8 cellular contexts compared by ENCODE assay signal in the genomic region with DNA sequence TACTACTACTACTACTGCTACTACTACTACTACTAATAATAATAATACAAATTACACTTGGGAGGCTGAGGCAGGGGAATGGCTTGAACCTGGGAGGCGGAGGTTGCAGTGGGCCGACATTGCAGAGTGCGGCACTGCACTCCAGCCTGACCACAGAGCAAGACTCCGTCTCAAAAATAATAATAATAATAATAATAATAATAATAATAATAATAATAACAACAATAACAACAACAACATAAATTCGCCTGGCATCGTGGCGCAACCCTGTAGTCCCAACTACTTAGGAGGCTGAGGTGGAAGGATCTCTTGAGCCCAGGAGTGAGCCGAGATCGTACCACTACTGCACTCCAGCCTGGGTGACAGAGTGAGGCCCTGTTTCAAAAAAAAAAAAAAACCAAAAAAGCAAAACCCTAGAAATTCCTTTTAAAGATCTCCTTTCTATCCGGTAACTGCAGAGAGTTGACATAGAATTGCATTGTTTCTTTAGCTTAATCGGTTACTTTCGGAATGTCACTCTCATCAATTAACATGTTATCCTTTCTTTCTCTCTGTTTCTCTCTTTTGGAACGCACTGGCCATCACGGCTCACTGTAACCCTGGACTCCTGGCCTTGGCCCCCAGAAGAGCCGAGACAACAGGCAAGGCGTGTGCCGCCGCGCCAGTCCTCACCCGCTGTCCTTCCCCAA. TPM values are rescaled to one million over a fixed set of nuclear protein-coding genes. Genes with fewer than 3 reads are reported as not detected.
DNase-seq lines count a peak whose midpoint lies in the region; ATAC-seq and TF ChIP-seq lines count a peak whose summit lies in the region.

No MANE protein-coding gene starts in this region.

- peaks cover 5 to 29% (median 12%) of the 10 kb centered on the region in 4 donors for H3K4me1 Mint-ChIP-seq in CD4-positive, CD25-positive, alpha-beta regulatory T cell
- peaks cover 13 to 24% of the 10 kb centered on the region in 2 donors for H3K4me1 Mint-ChIP-seq in effector memory CD8-positive, alpha-beta T cell (ENCODE audit: low read depth in 2 of 2)

- peaks cover 30% of the 10 kb centered on the region for H3K4me1 ChIP-seq in CD4-positive, CD25-positive, alpha-beta regulatory T cell (ENCODE audit: control insufficient read depth, insufficient read depth, low read length, poor library complexity, severe bottlenecking)
- H3K4me1 ChIP-seq in MM.1S (ENCODE audit: low read length) = peaks cover 6% of the 10 kb centered on the region; the same call in 1 of the 2 replicates
- peaks cover 5% of the 10 kb centered on the region for H3K4me1 ChIP-seq in neuron (ENCODE audit: insufficient read depth, low read length)

- no peaks in the 10 kb centered on the region for H3K79me2 ChIP-seq in MM.1S (ENCODE audit: low read length)

- H3K9me3 Mint-ChIP-seq in CD4-positive, CD25-positive, alpha-beta regulatory T cell = no peaks in the 10 kb centered on the region
- no peaks in the 10 kb centered on the region for H3K9me3 Mint-ChIP-seq in effector memory CD8-positive, alpha-beta T cell

- no peaks in the 10 kb centered on the region for H3K27me3 ChIP-seq in CD4-positive, CD25-positive, alpha-beta regulatory T cell (ENCODE audit: control insufficient read depth, insufficient read depth, low read length)
- H3K27me3 ChIP-seq in MM.1S (replicated peaks; ENCODE audit: insufficient read depth, low read length) (no peaks in the 10 kb centered on the region), neuron (ENCODE audit: insufficient read depth, low read length) (no peaks in the 10 kb centered on the region)

- no peak for TF ChIP-seq CTCF in MM.1S (IDR thresholded peaks at IDR 0.05; ENCODE audit: low read length)

- DNase-seq in CD4-positive, CD25-positive, alpha-beta regulatory T cell = no peak
- DNase-seq in MM.1S (no peak), DMS 273 (lab: John Stamatoyannopoulos, UW; ENCODE audit: unreplicated experiment) (no peak), dermis blood vessel endothelial cell (no peak)
- DNase-seq in effector memory CD8-positive, alpha-beta T cell = no peak

- H3K9ac ChIP-seq in MM.1S (ENCODE audit: low read length) = peak overlapping the region; percentile 85

- no peaks in the 10 kb centered on the region for H3K27me3 Mint-ChIP-seq in CD4-positive, CD25-positive, alpha-beta regulatory T cell
- no peaks in the 10 kb centered on the region for H3K27me3 Mint-ChIP-seq in effector memory CD8-positive, alpha-beta T cell

- H3K36me3 Mint-ChIP-seq in CD4-positive, CD25-positive, alpha-beta regulatory T cell = no peaks in the 10 kb centered on the region
- peaks cover 23% of the 10 kb centered on the region for H3K36me3 Mint-ChIP-seq in effector memory CD8-positive, alpha-beta T cell (ENCODE audit: insufficient read depth)

- no peaks in the 10 kb centered on the region for H3K9me3 ChIP-seq in CD4-positive, CD25-positive, alpha-beta regulatory T cell (ENCODE audit: control insufficient read depth in 2 of 2, low read length in 2 of 2)
- no peaks in the 10 kb centered on the region for H3K9me3 ChIP-seq in MM.1S (replicated peaks; ENCODE audit: insufficient read depth, low read length)
- H3K9me3 ChIP-seq in neuron (ENCODE audit: low read length) = no peaks in the 10 kb centered on the region

- peak overlapping the region; percentile 76 to 88 (median 80) for H3K27ac Mint-ChIP-seq in CD4-positive, CD25-positive, alpha-beta regulatory T cell
- H3K27ac Mint-ChIP-seq in effector memory CD8-positive, alpha-beta T cell = peak overlapping the region; percentile 90 to 100

- peak overlapping the region; percentile 84 to 91 (median 88) for H3K4me3 Mint-ChIP-seq in CD4-positive, CD25-positive, alpha-beta regulatory T cell
- H3K4me3 Mint-ChIP-seq in effector memory CD8-positive, alpha-beta T cell = peak overlapping the region; percentile 79 to 82

- no peaks in the 10 kb centered on the region for H3K9me2 ChIP-seq in MM.1S (replicated peaks; ENCODE audit: insufficient read depth, low read length)

- no peaks in the 10 kb centered on the region for H4K20me1 ChIP-seq in MM.1S (ENCODE audit: insufficient read depth, low read length)

- no peaks in the 10 kb centered on the region for H3K36me3 ChIP-seq in CD4-positive, CD25-positive, alpha-beta regulatory T cell (ENCODE audit: control insufficient read depth, insufficient read depth, low read length)
- H3K36me3 ChIP-seq in MM.1S (replicated peaks; ENCODE audit: insufficient read depth, low read length) (no peaks in the 10 kb centered on the region), neuron (ENCODE audit: insufficient read depth, low read length) (peaks cover 7% of the 10 kb centered on the region)

- peak overlapping the region; percentile 98 for H3K4me2 ChIP-seq in MM.1S (ENCODE audit: low read depth, low read length)

- H3F3A ChIP-seq in MM.1S (ENCODE audit: insufficient read depth, low read length) = peaks cover 10% of the 10 kb centered on the region

- H3K27ac ChIP-seq in CD4-positive, CD25-positive, alpha-beta regulatory T cell (ENCODE audit: insufficient read depth, low read length, poor library complexity, severe bottlenecking) = peak overlapping the region; percentile 100
- H3K27ac ChIP-seq in MM.1S (ENCODE audit: low read length) = peak overlapping the region; percentile 65; the same call in 1 of the 2 replicates

- ATAC-seq in CD4-positive, CD25-positive, alpha-beta regulatory T cell (ENCODE audit: low read depth in 2 of 2) = no peak
- ATAC-seq in effector memory CD8-positive, alpha-beta T cell (replicated peaks) = no peak
- ATAC-seq in GM21576 (IDR thresholded peaks at IDR 0.05; ENCODE audit: unreplicated experiment) (no peak), HG03196 (IDR thresholded peaks at IDR 0.05; ENCODE audit: unreplicated experiment) (no peak)

- H3K4me3 ChIP-seq in CD4-positive, CD25-positive, alpha-beta regulatory T cell (ENCODE audit: low read depth, low read length) = peak overlapping the region; percentile 57
- H3K4me3 ChIP-seq in MM.1S (ENCODE audit: low read length) (peak overlapping the region; percentile 65), neuron (ENCODE audit: low read length) (peak overlapping the region; percentile 51)

- H2AFZ ChIP-seq in MM.1S (ENCODE audit: low read length) (peak overlapping the region; percentile 74), neuron (ENCODE audit: low read depth, low read length) (peak overlapping the region; percentile 62)

RNA-seq across cellular contexts. Expression of gene PHYH, which starts 1.0 kb away (rescaled TPM):
- 11.0 TPM for total RNA-seq in CD4-positive, CD25-positive, alpha-beta regulatory T cell
- polyA plus RNA-seq in CD4-positive, CD25-positive, alpha-beta regulatory T cell = 10 to 100 TPM; 10.2 to 13.7 (median 12.3) TPM
- total RNA-seq in dermis blood vessel endothelial cell = 9.1 and 10.9 TPM in 2 replicates

RNA-seq across cellular contexts. Expression of gene SEPHS1, which starts 49.2 kb away (rescaled TPM):
- total RNA-seq in CD4-positive, CD25-positive, alpha-beta regulatory T cell = 26.6 TPM
- 10 to 100 TPM; 14.6 to 22.2 (median 17.6) TPM for polyA plus RNA-seq in CD4-positive, CD25-positive, alpha-beta regulatory T cell
- 42.5 and 60.9 TPM in 2 replicates for total RNA-seq in dermis blood vessel endothelial cell
